In the genomic region with DNA sequence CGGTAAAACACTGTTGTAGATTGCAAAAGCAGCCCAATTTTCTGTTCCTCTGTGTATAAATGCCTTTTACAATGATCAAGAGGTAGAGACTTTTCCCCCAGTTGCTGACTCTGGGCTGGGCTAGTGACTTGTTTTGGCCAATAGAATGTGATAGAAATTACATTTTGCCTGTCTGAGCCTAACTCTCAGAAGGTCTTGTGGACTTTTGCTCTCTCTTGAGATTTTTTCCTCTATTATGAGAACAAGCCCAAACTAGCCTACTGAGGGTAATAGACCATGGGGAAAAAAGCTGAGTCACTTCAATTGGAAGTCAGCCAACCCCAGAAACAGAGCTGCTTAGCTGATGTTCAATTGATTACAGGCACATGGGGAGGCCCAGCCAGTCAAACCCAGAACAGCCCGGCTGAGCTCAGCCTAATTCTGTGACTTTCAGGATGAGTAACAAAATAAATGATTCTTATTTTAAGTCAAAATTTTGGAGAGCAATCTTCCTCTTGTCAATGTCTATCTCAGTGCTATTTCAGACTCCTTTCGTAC, we compare ENCODE assay signal across 8 cellular contexts.
A peak's percentile ranks its signal among the peaks of the same experiment; 100 is the strongest.
DNase-seq lines count a peak whose midpoint lies in the region; ATAC-seq lines count a peak whose summit lies in the region.

No MANE protein-coding gene starts in this region.

- no peaks in the 10 kb centered on the region for H3K27me3 ChIP-seq in adipocyte (replicated peaks; ENCODE audit: control insufficient read depth, insufficient read depth, low read length)

- ATAC-seq in GM19035 (IDR thresholded peaks at IDR 0.05; ENCODE audit: unreplicated experiment) = peak; percentile 96
- ATAC-seq in HG03066 (IDR thresholded peaks at IDR 0.05; ENCODE audit: low read depth, unreplicated experiment) = peak; percentile 95
- ATAC-seq in stimulated activated memory B cell treated with anti-CD40 and anti-IgM and Interleukin-4, amounts not matched to agents 10 μg/mL and 1 μg/mL and 100 μg/mL, for 72 hours = peak; percentile 89

- H3K27me3 Mint-ChIP-seq in stimulated activated memory B cell treated with anti-CD40 and anti-IgM and Interleukin-4, amounts not matched to agents 10 μg/mL and 1 μg/mL and 100 μg/mL, for 72 hours = no peaks in the 10 kb centered on the region

- no peak overlapping the region for H3K4me3 Mint-ChIP-seq in stimulated activated memory B cell treated with anti-CD40 and anti-IgM and Interleukin-4, amounts not matched to agents 10 μg/mL and 1 μg/mL and 100 μg/mL, for 72 hours

- peaks cover 23% of the 10 kb centered on the region for H3K4me1 ChIP-seq in adipocyte (ENCODE audit: control insufficient read depth, insufficient read depth, low read length)

- peak overlapping the region; percentile 85 for H3K9ac ChIP-seq in adipocyte (ENCODE audit: low read length)

- no peaks in the 10 kb centered on the region for H3K36me3 Mint-ChIP-seq in stimulated activated memory B cell treated with anti-CD40 and anti-IgM and Interleukin-4, amounts not matched to agents 10 μg/mL and 1 μg/mL and 100 μg/mL, for 72 hours

- peak; percentile 63 for DNase-seq in DMS 273 treated with DMSO at 0.1 percent for 48 hours (lab: John Stamatoyannopoulos, UW)
- DNase-seq in NCI-H2081 treated with DMSO at 0.1 percent for 48 hours (lab: John Stamatoyannopoulos, UW) = peak; percentile 72
- DNase-seq in adipocyte (ENCODE audit: low read depth) = peak; percentile 89
- peak; percentile 5 to 10 for DNase-seq in hippocampal formation (lab: John Stamatoyannopoulos, UW)
- no peak for DNase-seq in activated gamma-delta T cell treated with Interleukin-2 at 50 U/mL for 16 hours

- H3K4me1 Mint-ChIP-seq in stimulated activated memory B cell treated with anti-CD40 and anti-IgM and Interleukin-4, amounts not matched to agents 10 μg/mL and 1 μg/mL and 100 μg/mL, for 72 hours = peaks cover 9% of the 10 kb centered on the region

- H3K4me3 ChIP-seq in adipocyte (ENCODE audit: low read length) = peak overlapping the region; percentile 49

- H3K36me3 ChIP-seq in adipocyte (ENCODE audit: control insufficient read depth, insufficient read depth, low read length, severe bottlenecking) = no peaks in the 10 kb centered on the region

- peaks cover 4% of the 10 kb centered on the region for H3K9me3 ChIP-seq in adipocyte (ENCODE audit: control insufficient read depth, low read length)

- H3K9me3 Mint-ChIP-seq in stimulated activated memory B cell treated with anti-CD40 and anti-IgM and Interleukin-4, amounts not matched to agents 10 μg/mL and 1 μg/mL and 100 μg/mL, for 72 hours = peaks cover 12% of the 10 kb centered on the region

- peak overlapping the region; percentile 57 for H3K27ac Mint-ChIP-seq in stimulated activated memory B cell treated with anti-CD40 and anti-IgM and Interleukin-4, amounts not matched to agents 10 μg/mL and 1 μg/mL and 100 μg/mL, for 72 hours
